26 cellular contexts compared by ENCODE assay signal in the genomic region with DNA sequence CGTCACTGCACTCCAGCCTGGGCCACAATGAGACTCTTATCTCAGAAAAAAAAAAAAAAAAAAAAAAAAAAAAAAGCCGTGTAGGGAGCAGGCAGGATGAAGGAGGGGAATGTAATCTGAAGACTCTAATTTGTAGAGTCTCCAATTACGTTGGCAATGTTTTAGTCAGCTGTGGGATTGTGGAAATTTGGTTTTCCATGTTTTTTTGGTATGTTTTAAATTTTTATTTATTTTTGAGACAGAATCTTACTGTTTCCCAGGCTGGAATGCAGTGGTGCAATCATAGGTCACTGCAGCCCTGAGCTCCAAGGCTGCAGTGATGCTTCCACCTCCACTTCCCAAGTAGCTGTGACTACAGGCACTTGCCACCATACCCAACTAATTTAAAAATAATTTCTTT. TPM values are rescaled to one million over a fixed set of nuclear protein-coding genes. Genes with fewer than 3 reads are reported as not detected.
A peak's percentile ranks its signal among the peaks of the same experiment; 100 is the strongest.
DNase-seq lines count a peak whose midpoint lies in the region; ATAC-seq and TF ChIP-seq lines count a peak whose summit lies in the region.
"Had no signal": no experiment of that assay in that cellular context is flagged by ENCODE, and none has a peak within 500 bp of the region (broad histone marks: within the 10 kb centered on the region; RNA-seq: fewer than 3 reads in every experiment).

No MANE protein-coding gene starts in this region.

- H3K4me1 ChIP-seq in fibroblast of lung (ENCODE audit: control insufficient read depth, extremely low read depth, insufficient read depth, low read length) = no peaks in the 10 kb centered on the region
- no peaks in the 10 kb centered on the region for H3K4me1 ChIP-seq in smooth muscle cell (ENCODE audit: low read depth)
- H3K4me1 ChIP-seq: uterus had no signal

- H3K79me2 ChIP-seq in fibroblast of lung (ENCODE audit: control insufficient read depth, insufficient read depth, low read length) (peaks cover 41% of the 10 kb centered on the region), smooth muscle cell (ENCODE audit: low read depth) (no peaks in the 10 kb centered on the region)

- H4K20me1 ChIP-seq in fibroblast of lung (ENCODE audit: control insufficient read depth, extremely low read depth, insufficient read depth, low read length) (no peaks in the 10 kb centered on the region), smooth muscle cell (ENCODE audit: low read depth) (no peaks in the 10 kb centered on the region)

- H3K9me3 ChIP-seq in fibroblast of lung (ENCODE audit: control insufficient read depth, insufficient read depth, low read depth, low read length) = no peaks in the 10 kb centered on the region
- H3K9me3 ChIP-seq in smooth muscle cell (replicated peaks; ENCODE audit: low read depth) = no peaks in the 10 kb centered on the region
- H3K9me3 ChIP-seq: uterus had no signal

- DNase-seq in NCI-H2171 treated with DMSO at 0.1 percent for 48 hours (lab: John Stamatoyannopoulos, UW) = peak; percentile 13
- no peak for DNase-seq in NCI-H2171 (lab: John Stamatoyannopoulos, UW)
- peak; percentile 43 for DNase-seq in LHCN-M2 (ENCODE audit: low read depth)
- peak; percentile 45 to 66 for DNase-seq in fibroblast of lung (ENCODE audit: low read depth in 2 of 2)
- no peak for DNase-seq in smooth muscle cell (lab: John Stamatoyannopoulos, UW; ENCODE audit: unreplicated experiment)
- no peak for DNase-seq in GM19238 (ENCODE audit: insufficient read length, low spot score)
- DNase-seq: activated CD4-positive, alpha-beta T cell treated with anti-CD3 and anti-CD28 coated beads for 48 hours; activated naive CD8-positive, alpha-beta T cell treated with anti-CD3 and anti-CD28 coated beads, Interleukin-2, amount 50 U/mL, for 24 hours; activated T-cell treated with anti-CD3 and anti-CD28 coated beads, Interleukin-2, amount 50 U/mL, for 24 hours; brain microvascular endothelial cell; effector CD8-positive, alpha-beta T cell; H7; hypothalamus; mesenchymal stem cell; NCI-H1436 treated with DMSO at 0.1 percent for 48 hours; NCI-H526; SHP77; stimulated activated CD8-positive, alpha-beta memory T cell treated with anti-CD3 and anti-CD28 coated beads, Interleukin-4, amount 100 ng/mL, for 48 hours; stimulated activated naive CD8-positive, alpha-beta T cell treated with anti-CD3 and anti-CD28 coated beads, Interleukin-15, amount 100 ng/mL, for 72 hours; T-helper 9 cell; uterus; WERI-Rb-1 had no signal

- H3K4me2 ChIP-seq in fibroblast of lung (ENCODE audit: extremely low read depth, insufficient read depth, low read length) (no peak overlapping the region), smooth muscle cell (no peak overlapping the region)
- H3K4me2 ChIP-seq: KMS-11 had no signal

- 60% methylated on average over 3 of the region's 3 CpGs for WGBS in smooth muscle cell (ENCODE audit: low lambda C conversion rate)

- H3K27me3 ChIP-seq in fibroblast of lung (ENCODE audit: control insufficient read depth, insufficient read depth, low read length) (no peaks in the 10 kb centered on the region), smooth muscle cell (ENCODE audit: low read depth) (no peaks in the 10 kb centered on the region)
- H3K27me3 ChIP-seq: brain microvascular endothelial cell, uterus had no signal

- no peak overlapping the region for H3K9ac ChIP-seq in fibroblast of lung (ENCODE audit: insufficient read depth, low read length)
- no peak overlapping the region for H3K9ac ChIP-seq in smooth muscle cell (ENCODE audit: low read depth)
- H3K9ac ChIP-seq: KMS-11 had no signal

- H3K4me3 ChIP-seq in fibroblast of lung (replicated peaks in 1 of 4; ENCODE audit: control extremely low read depth in 1 of 4, insufficient read depth in 1 of 4, low read depth in 3 of 4, low read length in 4 of 4) (no peak overlapping the region), smooth muscle cell (no peak overlapping the region)
- H3K4me3 ChIP-seq: uterus had no signal

- no peaks in the 10 kb centered on the region for H3F3A ChIP-seq in smooth muscle cell (ENCODE audit: low read depth)

- H2AFZ ChIP-seq in fibroblast of lung (ENCODE audit: low read length) = no peak overlapping the region
- no peak overlapping the region for H2AFZ ChIP-seq in smooth muscle cell (ENCODE audit: low read depth)

- TF ChIP-seq CTCF in fibroblast of lung (conservative IDR thresholded peaks at IDR 0.05 in 1 of 2, IDR thresholded peaks at IDR 0.05 in 1 of 2; ENCODE audit: low read depth in 1 of 2, low read length in 2 of 2) (no peak), smooth muscle cell (IDR thresholded peaks at IDR 0.05; ENCODE audit: borderline replicate concordance, insufficient read depth, poor library complexity, severe bottlenecking) (no peak)

- ATAC-seq in HG03025 (IDR thresholded peaks at IDR 0.05; ENCODE audit: low FRiP score, unreplicated experiment) = no peak
- no peak for ATAC-seq in HG02798 (IDR thresholded peaks at IDR 0.05; ENCODE audit: poor library complexity, unreplicated experiment)
- ATAC-seq: left lobe of liver; stimulated activated naive CD8-positive, alpha-beta T cell treated with anti-CD3 and anti-CD28 coated beads, Interleukin-15, amount 100 ng/mL, for 72 hours had no signal

- H3K36me3 ChIP-seq in fibroblast of lung (ENCODE audit: control insufficient read depth, insufficient read depth, low read length) = peaks cover 5% of the 10 kb centered on the region
- no peaks in the 10 kb centered on the region for H3K36me3 ChIP-seq in smooth muscle cell (ENCODE audit: low read depth)
- H3K36me3 ChIP-seq: uterus had no signal

- H3K27ac ChIP-seq in fibroblast of lung (ENCODE audit: insufficient read depth, low read length) = no peak overlapping the region
- H3K27ac ChIP-seq in smooth muscle cell (ENCODE audit: low read depth) = peak overlapping the region; percentile 5
- H3K27ac ChIP-seq: brain microvascular endothelial cell, uterus, WERI-Rb-1 had no signal

RNA-seq across cellular contexts. Expression of a gene that starts 56.5 kb away (rescaled TPM):
- 69.9 and 77.4 TPM in 2 replicates for total RNA-seq in LHCN-M2 (2014; rRNA removed)
- polyA plus RNA-seq in LHCN-M2 (2012) = 41.6 TPM
- 43.7 and 68.4 TPM in 2 replicates for total RNA-seq in fibroblast of lung
- polyA plus RNA-seq in fibroblast of lung = 26.6 and 53.5 TPM in 2 replicates
- polyA plus RNA-seq in fibroblast of lung (2012) = 27.8 and 55.0 TPM in 2 replicates
- polyA minus RNA-seq in fibroblast of lung (ENCODE audit: low replicate concordance) = 30.4 and 87.4 TPM in 2 replicates
- total RNA-seq in smooth muscle cell = 15.0 and 15.9 TPM in 2 replicates
- polyA plus RNA-seq in smooth muscle cell = 13.0 and 19.9 TPM in 2 replicates

Comparison
In these comparisons a context has a peak if more than half of its experiments do, and no peak if none do; other contexts are left out.
1. DNase-seq: peak in NCI-H2171 treated with DMSO at 0.1 percent for 48 hours (single experiment), LHCN-M2 (single experiment) and fibroblast of lung (2 of 2); none in NCI-H2171 (single experiment), smooth muscle cell (single experiment) and GM19238 (single experiment).